15 cellular contexts compared by ENCODE assay signal in genomic region chr4:112315446-112315845, GRCh38.
"Had no signal": no experiment of that assay in that cellular context is flagged by ENCODE, and none has a peak within 500 bp of the region (broad histone marks: within the 10 kb centered on the region; RNA-seq: fewer than 3 reads in every experiment).

No MANE protein-coding gene starts in this region.

- H3K9me3 Mint-ChIP-seq: nephron progenitor cell; stimulated activated naive CD8-positive, alpha-beta T cell treated with anti-CD3 and anti-CD28 coated beads, Interleukin-15, amount 100 ng/mL, for 72 hours had no signal

- H3K27ac ChIP-seq: coronary artery, epithelial cell of prostate, gastrocnemius medialis, testis had no signal

- H3K9me3 ChIP-seq: gastrocnemius medialis, testis had no signal

- H3K36me3 ChIP-seq: gastrocnemius medialis had no signal

- H3K27ac Mint-ChIP-seq: nephron progenitor cell; stimulated activated naive CD8-positive, alpha-beta T cell treated with anti-CD3 and anti-CD28 coated beads, Interleukin-15, amount 100 ng/mL, for 72 hours had no signal

- H3K27me3 ChIP-seq: gastrocnemius medialis, testis had no signal

- H3K27me3 Mint-ChIP-seq: stimulated activated naive CD8-positive, alpha-beta T cell treated with anti-CD3 and anti-CD28 coated beads, Interleukin-15, amount 100 ng/mL, for 72 hours had no signal

- H3K4me1 Mint-ChIP-seq: nephron progenitor cell had no signal

- DNase-seq: activated CD4-positive, alpha-beta T cell treated with anti-CD3 and anti-CD28 coated beads, Interleukin-2, amount 50 U/mL, for 1 hour; activated naive CD4-positive, alpha-beta T cell treated with anti-CD3 and anti-CD28 coated beads, Interleukin-2, amount 50 U/mL, for 16 hours; activated T-cell treated with anti-CD3 and anti-CD28 coated beads, Interleukin-2, amount 50 U/mL, for 1 hour; central memory CD4-positive, alpha-beta T cell; effector memory CD4-positive, alpha-beta T cell; gastrocnemius medialis; mammary epithelial cell; nephron progenitor cell; stimulated activated CD4-positive, alpha-beta T cell treated with anti-CD3 and anti-CD28 coated beads, Interleukin-15, amount 100 ng/mL, for 24 hours; stimulated activated CD4-positive, alpha-beta T cell treated with anti-CD3 and anti-CD28 coated beads, Interleukin-4, amount 100 ng/mL, for 24 hours; stimulated activated naive CD8-positive, alpha-beta T cell treated with anti-CD3 and anti-CD28 coated beads, Interleukin-15, amount 100 ng/mL, for 72 hours; T-helper 2 cell; testis had no signal

- ATAC-seq: gastrocnemius medialis; stimulated activated naive CD8-positive, alpha-beta T cell treated with anti-CD3 and anti-CD28 coated beads, Interleukin-15, amount 100 ng/mL, for 72 hours had no signal

- H3K4me3 Mint-ChIP-seq: nephron progenitor cell; stimulated activated naive CD8-positive, alpha-beta T cell treated with anti-CD3 and anti-CD28 coated beads, Interleukin-15, amount 100 ng/mL, for 72 hours had no signal

- H3K4me3 ChIP-seq: coronary artery, gastrocnemius medialis, testis had no signal

- H3K4me1 ChIP-seq: gastrocnemius medialis, testis had no signal
